ENCODE assay signal across 8 cellular contexts in genomic region chr17:28854457-28855382, GRCh38. TPM values are rescaled to one million over a fixed set of nuclear protein-coding genes. Genes with fewer than 3 reads are reported as not detected.
DNase-seq lines count a peak whose midpoint lies in the region; ATAC-seq lines count a peak whose summit lies in the region.

ERAL1 (plus strand) TSS chr17:28855016; CDS start chr17:28855035, 19 bp downstream.

- H3K27me3 Mint-ChIP-seq in CD4-positive, CD25-positive, alpha-beta regulatory T cell: no peaks in the 10 kb centered on the region

- peak within 1 kb of the TSS; percentile 96 for H3K4me3 ChIP-seq in CD4-positive, CD25-positive, alpha-beta regulatory T cell (ENCODE audit: low read depth, low read length)
- peak within 1 kb of the TSS; percentile 71 for H3K4me3 ChIP-seq in effector memory CD4-positive, alpha-beta T cell (ENCODE audit: insufficient read depth, low read depth, low read length, poor library complexity, severe bottlenecking)

- H3K27me3 ChIP-seq in CD4-positive, CD25-positive, alpha-beta regulatory T cell (ENCODE audit: control insufficient read depth, insufficient read depth, low read length): no peaks in the 10 kb centered on the region
- no peaks in the 10 kb centered on the region for H3K27me3 ChIP-seq in effector memory CD4-positive, alpha-beta T cell (replicated peaks; ENCODE audit: control insufficient read depth, insufficient read depth, low read length, poor library complexity, severe bottlenecking)

- peaks cover 17% of the 10 kb centered on the region for H3K4me1 ChIP-seq in CD4-positive, CD25-positive, alpha-beta regulatory T cell (ENCODE audit: control insufficient read depth, insufficient read depth, low read length, poor library complexity, severe bottlenecking)
- H3K4me1 ChIP-seq in effector memory CD4-positive, alpha-beta T cell (ENCODE audit: control insufficient read depth, insufficient read depth, low read length, poor library complexity, severe bottlenecking): peaks cover 11% of the 10 kb centered on the region

- POLR2A ChIA-PET in activated CD8-positive, alpha-beta memory T cell treated with anti-CD3 and anti-CD28 coated beads for 36 hours (lab: Charles Lee): no interaction called here

- H3K27ac Mint-ChIP-seq in CD4-positive, CD25-positive, alpha-beta regulatory T cell: peak within 1 kb of the TSS; percentile 90 to 96 (median 91)

- peaks cover 0 to 21% (median 12%) of the 10 kb centered on the region in 4 donors for H3K4me1 Mint-ChIP-seq in CD4-positive, CD25-positive, alpha-beta regulatory T cell

- H3K36me3 ChIP-seq in CD4-positive, CD25-positive, alpha-beta regulatory T cell (ENCODE audit: control insufficient read depth, insufficient read depth, low read length): peaks cover 17% of the 10 kb centered on the region
- H3K36me3 ChIP-seq in effector memory CD4-positive, alpha-beta T cell (ENCODE audit: control insufficient read depth, insufficient read depth, low read length): peaks cover 20% of the 10 kb centered on the region

- CTCF ChIA-PET in activated CD8-positive, alpha-beta memory T cell treated with anti-CD3 and anti-CD28 coated beads for 36 hours (lab: Charles Lee): interaction anchor here (0.9 kb wide), 1 partner anchor 12 kb away, joined by 5 read pairs; the partner anchor contains the start of gene FAM222B

- no peaks in the 10 kb centered on the region for H3K9me3 ChIP-seq in CD4-positive, CD25-positive, alpha-beta regulatory T cell (ENCODE audit: control insufficient read depth in 2 of 2, low read length in 2 of 2)
- no peaks in the 10 kb centered on the region for H3K9me3 ChIP-seq in effector memory CD4-positive, alpha-beta T cell (ENCODE audit: control insufficient read depth, low read length)

- H3K4me3 Mint-ChIP-seq in CD4-positive, CD25-positive, alpha-beta regulatory T cell: peak within 1 kb of the TSS; percentile 91 to 94 (median 92)

- DNase-seq in CD4-positive, CD25-positive, alpha-beta regulatory T cell: peak; percentile 78 to 90 (median 84)
- peak; percentile 92 for DNase-seq in HPDE6-E6E7 (ENCODE audit: extremely low spot score)
- DNase-seq in NOMO-1 (lab: John Stamatoyannopoulos, UW; ENCODE audit: unreplicated experiment in 2 of 2): peak; percentile 76 to 83
- peak; percentile 68 to 74 (median 73) for DNase-seq in effector memory CD4-positive, alpha-beta T cell
- peak; percentile 88 to 89 for DNase-seq in lung microvascular endothelial cell (ENCODE audit: low read depth in 2 of 2)
- DNase-seq in stimulated activated CD4-positive, alpha-beta T cell treated with anti-CD3 and anti-CD28 coated beads, TNF-alpha, amount 100 ng/mL, for 48 hours (ENCODE audit: low read depth in 3 of 3): peak; percentile 67 to 81 (median 77)

- H3K27ac ChIP-seq in CD4-positive, CD25-positive, alpha-beta regulatory T cell (ENCODE audit: insufficient read depth, low read length, poor library complexity, severe bottlenecking): peak within 1 kb of the TSS; percentile 69
- H3K27ac ChIP-seq in effector memory CD4-positive, alpha-beta T cell (ENCODE audit: insufficient read depth, low read length, poor library complexity, severe bottlenecking): peak within 1 kb of the TSS; percentile 72

- peak; percentile 100 for ATAC-seq in CD4-positive, CD25-positive, alpha-beta regulatory T cell (ENCODE audit: low read depth in 2 of 2)
- peak; percentile 94 for ATAC-seq in GM19452 (IDR thresholded peaks at IDR 0.05; ENCODE audit: unreplicated experiment)

- no peaks in the 10 kb centered on the region for H3K9me3 Mint-ChIP-seq in CD4-positive, CD25-positive, alpha-beta regulatory T cell

- H3K36me3 Mint-ChIP-seq in CD4-positive, CD25-positive, alpha-beta regulatory T cell: peaks cover 14% of the 10 kb centered on the region

RNA-seq across cellular contexts. Expression of gene ERAL1, which starts in this region (rescaled TPM):
- 22.1 TPM for total RNA-seq in CD4-positive, CD25-positive, alpha-beta regulatory T cell
- polyA plus RNA-seq in CD4-positive, CD25-positive, alpha-beta regulatory T cell: 10 to 100 TPM; 37.7 to 44.9 (median 42.7) TPM
- total RNA-seq in activated CD8-positive, alpha-beta memory T cell treated with anti-CD3 and anti-CD28 coated beads for 36 hours: 10 to 100 TPM; 72.3 to 76.4 TPM
- total RNA-seq in lung microvascular endothelial cell: 23.1 and 24.6 TPM in 2 replicates

Comparison
In these comparisons a context has a peak if more than half of its experiments do, and no peak if none do; other contexts are left out.
1. Peak in every context shown above with its lines: DNase-seq, ATAC-seq, H3K4me3 ChIP-seq and H3K27ac ChIP-seq.